Comparison of ENCODE assay signal across 7 cellular contexts in the genomic region with DNA sequence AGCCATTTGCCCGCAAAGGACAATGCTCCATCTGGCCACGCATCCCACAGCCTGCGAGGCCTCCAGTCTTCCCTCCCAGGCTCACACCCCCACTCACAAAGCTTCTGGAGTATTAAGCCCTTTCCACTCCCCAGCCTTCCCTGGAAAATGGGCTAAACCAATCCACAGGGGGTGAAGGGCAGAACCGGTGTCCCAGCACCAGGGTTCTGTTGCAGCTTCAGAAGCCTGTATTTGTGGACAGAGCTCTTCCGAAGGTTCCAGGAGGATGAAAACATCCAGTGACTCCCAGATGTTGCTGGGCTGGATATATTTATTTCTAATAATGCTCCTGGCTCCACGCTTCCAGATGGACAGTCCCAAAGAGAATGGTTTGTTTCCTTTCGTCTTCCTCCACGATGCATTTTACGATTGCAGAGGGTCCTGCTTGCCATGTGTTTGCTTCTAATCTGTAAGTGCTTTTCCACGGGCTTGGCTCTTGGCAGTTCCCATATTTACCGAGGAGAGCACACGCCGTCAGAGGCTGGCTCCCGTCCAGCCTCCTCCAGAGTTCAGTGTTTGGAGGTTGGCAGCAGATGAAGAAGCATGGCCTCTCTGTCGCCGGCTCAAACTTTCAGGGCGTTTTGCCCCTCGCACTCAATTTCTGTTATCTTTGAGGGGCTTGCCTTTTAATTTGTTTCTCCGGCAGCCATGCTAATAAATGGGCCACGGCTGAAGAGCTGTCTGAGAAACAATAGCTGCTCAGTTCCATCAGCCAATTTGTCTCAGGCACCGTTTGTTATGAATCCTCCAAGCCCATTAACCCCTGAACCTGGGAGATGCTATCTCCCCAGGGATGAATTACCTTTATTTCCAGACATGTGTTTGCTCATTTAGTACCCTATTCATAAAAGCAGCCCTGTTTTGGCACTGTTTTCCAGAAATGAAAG.
DNase-seq lines count a peak whose midpoint lies in the region; ATAC-seq and TF ChIP-seq lines count a peak whose summit lies in the region.

No MANE protein-coding gene starts in this region.

- peaks cover 19 to 47% of the 10 kb centered on the region in 2 donors for H3K4me1 ChIP-seq in thoracic aorta (ENCODE audit: control insufficient read depth in 1 of 2, low read depth in 2 of 2)

- TF ChIP-seq CTCF in astrocyte of the cerebellum (IDR thresholded peaks at IDR 0.05; ENCODE audit: low read depth, low read length, missing control alignments) = no peak
- no peak for TF ChIP-seq CTCF in thoracic aorta (IDR thresholded peaks at IDR 0.05)
- TF ChIP-seq CTCF in GM20000 (IDR thresholded peaks at IDR 0.05; ENCODE audit: extremely low read depth, missing control alignments) = no peak

- no peaks in the 10 kb centered on the region for H3K36me3 ChIP-seq in thoracic aorta

- peak overlapping the region; percentile 6 for H3K4me3 ChIP-seq in astrocyte of the cerebellum (ENCODE audit: low read depth, low read length)
- H3K4me3 ChIP-seq in thoracic aorta = peak overlapping the region; percentile 60

- no peaks in the 10 kb centered on the region for H3K27me3 ChIP-seq in thoracic aorta (replicated peaks; ENCODE audit: insufficient read depth)

- no peaks in the 10 kb centered on the region for H3K9me3 ChIP-seq in thoracic aorta

- DNase-seq in NCI-H128 (lab: John Stamatoyannopoulos, UW; ENCODE audit: unreplicated experiment) (peak; percentile 79), astrocyte of the cerebellum (ENCODE audit: low read depth) (peak; percentile 80), kidney tubule cell (ENCODE audit: low spot score) (peak; percentile 26), thoracic aorta (ENCODE audit: low spot score) (peak; percentile 48), 8988T (no peak), GM20000 (ENCODE audit: low spot score) (no peak)

- in situ Hi-C loops in astrocyte of the cerebellum (cut with HindIII; ENCODE audit: low sequenced_read_pairs) = no loop called here

- peak overlapping the region; percentile 43 to 66 for H3K27ac ChIP-seq in thoracic aorta

- ATAC-seq in thoracic aorta (ENCODE audit: insufficient number of reproducible peaks, low FRiP score, low read depth) = no peak
- ATAC-seq in HG02870 (IDR thresholded peaks at IDR 0.05; ENCODE audit: unreplicated experiment) = no peak

Comparison
In these comparisons a context has a peak if more than half of its experiments do, and no peak if none do; other contexts are left out.
1. DNase-seq: peak in NCI-H128 (single experiment), astrocyte of the cerebellum (single experiment), kidney tubule cell (single experiment) and thoracic aorta (single experiment); none in 8988T (single experiment) and GM20000 (single experiment).